Comparison of ENCODE assay signal across 8 cellular contexts in genomic region chr1:92538413-92539061, GRCh38. TPM values are rescaled to one million over a fixed set of nuclear protein-coding genes. Genes with fewer than 3 reads are reported as not detected.
DNase-seq lines count a peak whose midpoint lies in the region; ATAC-seq and FAIRE-seq lines count a peak whose summit lies in the region.

No MANE protein-coding gene starts in this region.

- H3K27me3 Mint-ChIP-seq in activated T-helper 1 cell treated with anti-CD3 and anti-CD28 coated beads, Interleukin-12 subunit alpha, Interleukin-12 subunit beta, Interleukin-2, Interleukin-4 antibody, amounts not matched to agents 30 ng/mL and 10 ng/mL and 1 ng/mL, durations not matched to agents 14 hours and 24 hours and 36 hours (ENCODE audit: insufficient read depth): no peaks in the 10 kb centered on the region

- FAIRE-seq in GM19239 (lab: Jason Lieb, UNC): peak; percentile 98

- peaks cover 28% of the 10 kb centered on the region for H3K36me3 Mint-ChIP-seq in activated T-helper 1 cell treated with anti-CD3 and anti-CD28 coated beads, Interleukin-12 subunit alpha, Interleukin-12 subunit beta, Interleukin-2, Interleukin-4 antibody, amounts not matched to agents 30 ng/mL and 10 ng/mL and 1 ng/mL, durations not matched to agents 14 hours and 24 hours and 36 hours (ENCODE audit: low read depth)

- H3K27ac ChIP-seq in BLaER1 treated with 17β-estradiol and CSF1 and Interleukin-3, amounts not matched to agents 10 nM and 100 nM: no peak overlapping the region

- DNase-seq in GM19239 (ENCODE audit: insufficient read length, low spot score): peak; percentile 32
- no peak for DNase-seq in activated T-helper 1 cell treated with anti-CD3 and anti-CD28 coated beads, Interleukin-12 subunit alpha, Interleukin-12 subunit beta, Interleukin-2, Interleukin-4 antibody, amounts not matched to agents 30 ng/mL and 10 ng/mL and 1 ng/mL, durations not matched to agents 14 hours and 24 hours and 36 hours (ENCODE audit: low spot score)
- no peak for DNase-seq in NCI-H2081 treated with DMSO at 0.1 percent for 48 hours (lab: John Stamatoyannopoulos, UW)
- DNase-seq in germinal center (ENCODE audit: low spot score): no peak
- DNase-seq in NOMO-1 treated with dmso at 0.1 percent for 144 hours (lab: John Stamatoyannopoulos, UW; ENCODE audit: unreplicated experiment): no peak
- no peak for DNase-seq in HCEC 1CT

- H3K4me3 ChIP-seq in BLaER1 treated with 17β-estradiol and CSF1 and Interleukin-3, amounts not matched to agents 10 nM and 100 nM: no peak overlapping the region

- peak; percentile 66 for ATAC-seq in HG03097 (IDR thresholded peaks at IDR 0.05; ENCODE audit: low FRiP score, unreplicated experiment)

- no peak overlapping the region; a peak in 1 of 22 replicates for H3K9ac ChIP-seq in BLaER1 treated with 17β-estradiol and CSF1 and Interleukin-3, amounts not matched to agents 10 nM and 100 nM

- H3K27ac Mint-ChIP-seq in activated T-helper 1 cell treated with anti-CD3 and anti-CD28 coated beads, Interleukin-12 subunit alpha, Interleukin-12 subunit beta, Interleukin-2, Interleukin-4 antibody, amounts not matched to agents 30 ng/mL and 10 ng/mL and 1 ng/mL, durations not matched to agents 14 hours and 24 hours and 36 hours: peak overlapping the region; percentile 96

- no peaks in the 10 kb centered on the region for H4K20me1 ChIP-seq in BLaER1 treated with 17β-estradiol and CSF1 and Interleukin-3, amounts not matched to agents 10 nM and 100 nM

- H3K4me2 ChIP-seq in BLaER1 treated with 17β-estradiol and CSF1 and Interleukin-3, amounts not matched to agents 10 nM and 100 nM: peak overlapping the region; percentile 0 to 71 (median 48); a peak in 14 of 22 replicates

- peaks cover 10% of the 10 kb centered on the region for H3K9me3 Mint-ChIP-seq in activated T-helper 1 cell treated with anti-CD3 and anti-CD28 coated beads, Interleukin-12 subunit alpha, Interleukin-12 subunit beta, Interleukin-2, Interleukin-4 antibody, amounts not matched to agents 30 ng/mL and 10 ng/mL and 1 ng/mL, durations not matched to agents 14 hours and 24 hours and 36 hours

- intact Hi-C loops in activated T-helper 1 cell treated with anti-CD3 and anti-CD28 coated beads, Interleukin-12 subunit alpha, Interleukin-12 subunit beta, Interleukin-2, Interleukin-4 antibody, amounts not matched to agents 30 ng/mL and 10 ng/mL and 1 ng/mL, durations not matched to agents 14 hours and 24 hours and 36 hours (cut with micrococcal nuclease): loop anchor here (1.0 to 5.0 kb wide), 10 partner anchors 18 to 1154 kb away; no protein-coding TSS in a partner anchor

- H3K4me3 Mint-ChIP-seq in activated T-helper 1 cell treated with anti-CD3 and anti-CD28 coated beads, Interleukin-12 subunit alpha, Interleukin-12 subunit beta, Interleukin-2, Interleukin-4 antibody, amounts not matched to agents 30 ng/mL and 10 ng/mL and 1 ng/mL, durations not matched to agents 14 hours and 24 hours and 36 hours: peak overlapping the region; percentile 68

- H3K4me1 Mint-ChIP-seq in activated T-helper 1 cell treated with anti-CD3 and anti-CD28 coated beads, Interleukin-12 subunit alpha, Interleukin-12 subunit beta, Interleukin-2, Interleukin-4 antibody, amounts not matched to agents 30 ng/mL and 10 ng/mL and 1 ng/mL, durations not matched to agents 14 hours and 24 hours and 36 hours (ENCODE audit: low read depth): peaks cover 86% of the 10 kb centered on the region

- H3K27me3 ChIP-seq in BLaER1 treated with 17β-estradiol and CSF1 and Interleukin-3, amounts not matched to agents 10 nM and 100 nM: no peaks in the 10 kb centered on the region

- H3K4me1 ChIP-seq in BLaER1 treated with 17β-estradiol and CSF1 and Interleukin-3, amounts not matched to agents 10 nM and 100 nM: peaks cover 15 to 32% (median 28%) of the 10 kb centered on the region in 10 experiments

- H3K36me3 ChIP-seq in BLaER1 treated with 17β-estradiol and CSF1 and Interleukin-3, amounts not matched to agents 10 nM and 100 nM: peaks cover 0 to 38% (median 0%) of the 10 kb centered on the region in 11 experiments; a peak in 4 of 22 replicates

- peaks cover 8 to 14% (median 9%) of the 10 kb centered on the region in 11 experiments; a peak in 17 of 22 replicates for H3K9me3 ChIP-seq in BLaER1 treated with 17β-estradiol and CSF1 and Interleukin-3, amounts not matched to agents 10 nM and 100 nM (replicated peaks in 1 of 11)

RNA-seq across cellular contexts. Expression of gene GFI1, which starts 51.8 kb away (rescaled TPM):
- total RNA-seq in activated T-helper 1 cell treated with anti-CD3 and anti-CD28 coated beads, Interleukin-12 subunit alpha, Interleukin-12 subunit beta, Interleukin-2, Interleukin-4 antibody, amounts not matched to agents 30 ng/mL and 10 ng/mL and 1 ng/mL, durations not matched to agents 14 hours and 24 hours and 36 hours: 95.7 and 103 TPM in 2 replicates
